Comparison of ENCODE assay signal across 10 cellular contexts in the genomic region with DNA sequence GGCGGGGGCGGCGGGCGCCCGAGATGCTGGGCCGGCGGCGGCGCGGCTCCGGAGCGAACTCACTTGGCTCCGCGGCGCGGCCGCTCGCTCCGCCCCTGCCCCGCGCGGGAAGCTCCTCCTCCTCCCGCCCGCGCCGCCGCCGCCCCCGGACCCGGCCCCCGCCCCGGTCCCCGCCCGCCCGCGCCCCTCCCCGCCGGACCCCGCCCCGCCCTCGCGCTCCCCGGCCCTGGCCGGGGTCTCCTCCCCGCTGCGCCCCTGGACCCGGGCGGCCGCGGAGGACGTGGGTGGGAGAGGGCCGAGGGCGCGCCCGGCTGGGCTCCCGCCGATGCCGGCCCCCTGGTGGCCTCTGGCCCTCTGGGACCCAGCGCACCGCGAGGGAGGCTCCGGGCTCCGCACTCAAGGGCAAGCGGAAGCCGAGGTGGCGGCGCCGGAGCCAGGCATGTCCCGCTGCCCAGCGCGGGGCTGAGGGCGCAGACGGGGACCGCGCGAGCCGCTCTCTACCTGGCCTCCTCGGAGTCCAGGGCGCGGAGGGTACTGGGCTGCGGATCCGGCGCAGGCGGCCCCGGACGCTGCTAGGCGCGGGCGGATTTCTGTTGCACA. TPM values are rescaled to one million over a fixed set of nuclear protein-coding genes. Genes with fewer than 3 reads are reported as not detected.
DNase-seq lines count a peak whose midpoint lies in the region; ATAC-seq and TF ChIP-seq lines count a peak whose summit lies in the region.
"Had no signal": no experiment of that assay in that cellular context is flagged by ENCODE, and none has a peak within 500 bp of the region (broad histone marks: within the 10 kb centered on the region; RNA-seq: fewer than 3 reads in every experiment).

A gene with protein sequence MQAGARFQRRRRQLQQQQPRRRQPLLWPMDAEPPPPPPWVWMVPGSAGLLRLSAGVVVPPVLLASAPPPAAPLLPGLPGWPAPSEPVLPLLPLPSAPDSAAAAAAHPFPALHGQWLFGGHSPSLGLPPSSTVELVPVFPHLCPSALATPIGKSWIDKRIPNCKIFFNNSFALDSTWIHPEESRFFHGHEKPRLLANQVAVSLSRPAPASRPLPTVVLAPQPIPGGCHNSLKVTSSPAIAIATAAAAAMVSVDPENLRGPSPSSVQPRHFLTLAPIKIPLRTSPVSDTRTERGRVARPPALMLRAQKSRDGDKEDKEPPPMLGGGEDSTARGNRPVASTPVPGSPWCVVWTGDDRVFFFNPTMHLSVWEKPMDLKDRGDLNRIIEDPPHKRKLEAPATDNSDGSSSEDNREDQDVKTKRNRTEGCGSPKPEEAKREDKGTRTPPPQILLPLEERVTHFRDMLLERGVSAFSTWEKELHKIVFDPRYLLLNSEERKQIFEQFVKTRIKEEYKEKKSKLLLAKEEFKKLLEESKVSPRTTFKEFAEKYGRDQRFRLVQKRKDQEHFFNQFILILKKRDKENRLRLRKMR (minus strand): TSS at position 61 of the 600 bp plus-strand sequence. CDS start 86 bp downstream, outside the sequence.

- no peaks in the 10 kb centered on the region for H3K79me2 ChIP-seq in neural cell (replicated peaks; ENCODE audit: insufficient read depth, low read length)

- no peaks in the 10 kb centered on the region for H3F3A ChIP-seq in neural cell (ENCODE audit: insufficient read depth, low read length, poor library complexity, severe bottlenecking)

- peak within 1 kb of the TSS; percentile 47 for H3K4me3 ChIP-seq in coronary artery
- H3K4me3 ChIP-seq in neural cell (ENCODE audit: low read length), result peak within 1 kb of the TSS; percentile 72

- H3K27ac ChIP-seq in coronary artery (no peak within 1 kb of the TSS), neural cell (ENCODE audit: low read length) (no peak within 1 kb of the TSS)

- DNase-seq in DMS114 treated with DMSO at 0.1 percent for 48 hours (lab: John Stamatoyannopoulos, UW; ENCODE audit: unreplicated experiment) (peak; percentile 4), NCI-H1105 (lab: John Stamatoyannopoulos, UW) (peak; percentile 41), coronary artery (ENCODE audit: low spot score) (no peak), left colon (no peak), activated gamma-delta T cell treated with Interleukin-2 at 50 U/mL for 16 hours (no peak)

- H3K9me3 ChIP-seq in neural cell (ENCODE audit: low read length), result no peaks in the 10 kb centered on the region

- peaks cover 34% of the 10 kb centered on the region for H3K27me3 ChIP-seq in neural cell (ENCODE audit: insufficient read depth, low read depth, low read length)

- TF ChIP-seq EP300 in neural cell (conservative IDR thresholded peaks at IDR 0.05; ENCODE audit: poor library complexity, severe bottlenecking), result no peak

- no peaks in the 10 kb centered on the region for H3K9me2 ChIP-seq in neural cell (ENCODE audit: insufficient read depth, low read length)

- intact Hi-C loops in left colon (cut with DNase I, micrococcal nuclease), result no loop called here

- no peak for ATAC-seq in GM18505 (IDR thresholded peaks at IDR 0.05; ENCODE audit: unreplicated experiment)
- no peak for ATAC-seq in HG03280 (IDR thresholded peaks at IDR 0.05; ENCODE audit: unreplicated experiment)
- no peak for ATAC-seq in left colon

- no peaks in the 10 kb centered on the region for H4K20me1 ChIP-seq in neural cell (ENCODE audit: insufficient read depth)

- no peak for TF ChIP-seq RAD21 in neural cell (conservative IDR thresholded peaks at IDR 0.05)

- H3K4me2 ChIP-seq in neural cell (ENCODE audit: low read length), result peak within 1 kb of the TSS; percentile 35

- no peak for TF ChIP-seq POLR2A in GM18505 (IDR thresholded peaks at IDR 0.05; ENCODE audit: borderline replicate concordance, extremely low read depth, insufficient read depth, insufficient read length)

- H3K9ac ChIP-seq in neural cell (ENCODE audit: low read length), result peak within 1 kb of the TSS; percentile 50

- no peak within 1 kb of the TSS for H2AFZ ChIP-seq in neural cell (ENCODE audit: low read depth, low read length)

- TF ChIP-seq CTCF in coronary artery (IDR thresholded peaks at IDR 0.05) (no peak), neural cell (IDR thresholded peaks at IDR 0.05; ENCODE audit: poor library complexity, severe bottlenecking) (no peak)

- no peaks in the 10 kb centered on the region for H3K36me3 ChIP-seq in neural cell (ENCODE audit: insufficient read depth, low read length)

TF ChIP-seq in neural cell, 6 proteins besides CTCF, POLR2A, EP300 and RAD21:
- TF ChIP-seq EZH2 (IDR thresholded peaks at IDR 0.05; ENCODE audit: borderline replicate concordance, insufficient read depth, low read length, poor library complexity, severe bottlenecking) (no peak), TAF1 (IDR thresholded peaks at IDR 0.05; ENCODE audit: low read depth) (peak; percentile 1)
TF ChIP-seq in neural cell: peak in this region for 1.

RNA-seq across cellular contexts. Expression of the gene that starts here (rescaled TPM):
- polyA plus RNA-seq in neural cell, result 0.53 TPM in 1 of 2 replicates, not detected in the other
- 0.24 and 0.58 TPM in 2 replicates for polyA minus RNA-seq in neural cell
- total RNA-seq in left colon, result not detected
- total RNA-seq: bronchial epithelial cell, RPMI7951 had no signal

Comparison
In these comparisons a context has a peak if more than half of its experiments do, and no peak if none do; other contexts are left out.
1. DNase-seq: peak in DMS114 treated with DMSO at 0.1 percent for 48 hours (single experiment) and NCI-H1105 (single experiment); none in coronary artery (single experiment), left colon (0 of 2) and activated gamma-delta T cell treated with Interleukin-2 at 50 U/mL for 16 hours (single experiment).